8 cellular contexts compared by ENCODE assay signal in the genomic region with DNA sequence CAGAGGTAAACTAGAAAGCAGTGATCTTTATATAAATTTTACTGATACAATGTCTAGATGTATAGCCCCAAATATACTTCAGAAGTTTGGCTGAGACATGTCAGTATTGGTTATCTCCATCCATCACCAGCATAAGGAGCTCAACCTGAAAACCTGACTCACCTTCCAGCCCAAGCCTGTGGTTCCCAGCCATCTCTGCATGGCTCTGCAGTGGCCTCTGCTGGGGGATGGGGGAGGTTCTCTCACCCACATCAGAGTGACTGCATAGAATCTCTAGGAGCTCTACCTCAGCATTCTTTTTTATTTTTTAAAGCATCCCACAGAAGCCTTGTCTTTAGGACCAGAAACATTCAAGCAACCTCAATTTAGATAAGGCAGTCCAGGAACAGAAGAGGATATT. TPM values are rescaled to one million over a fixed set of nuclear protein-coding genes. Genes with fewer than 3 reads are reported as not detected.
A peak's percentile ranks its signal among the peaks of the same experiment; 100 is the strongest.
DNase-seq lines count a peak whose midpoint lies in the region; ATAC-seq and TF ChIP-seq lines count a peak whose summit lies in the region.

No MANE protein-coding gene starts in this region.

- ATAC-seq in GM19463 (IDR thresholded peaks at IDR 0.05; ENCODE audit: unreplicated experiment) (peak; percentile 92), HG03558 (IDR thresholded peaks at IDR 0.05; ENCODE audit: extremely low read depth, unreplicated experiment) (peak; percentile 64)

- no peaks in the 10 kb centered on the region for H3K36me3 ChIP-seq in liver (ENCODE audit: control insufficient read depth in 4 of 4, insufficient read depth in 3 of 4, low read depth in 1 of 4, low read length in 3 of 4)

- peak; percentile 64 for DNase-seq in DMS53 (lab: John Stamatoyannopoulos, UW)
- peak; percentile 41 for DNase-seq in T-helper 22 cell (ENCODE audit: low read depth)
- peak; percentile 89 for DNase-seq in astrocyte of the hippocampus (ENCODE audit: low read depth, low spot score)
- DNase-seq in stimulated activated CD8-positive, alpha-beta memory T cell treated with anti-CD3 and anti-CD28 coated beads, Interleukin-7, amount 100 ng/mL, for 4 hours (ENCODE audit: low read depth in 2 of 2): peak; percentile 71 to 72
- DNase-seq in NCI-H128 (lab: John Stamatoyannopoulos, UW; ENCODE audit: unreplicated experiment): no peak

- H3K9ac ChIP-seq in liver (ENCODE audit: low read depth in 1 of 2, low read length in 2 of 2): no peak overlapping the region

- peaks cover 0 to 16% (median 6%) of the 10 kb centered on the region in 4 donors for H3K4me1 ChIP-seq in liver (ENCODE audit: control insufficient read depth in 4 of 4, insufficient read depth in 4 of 4, low read length in 3 of 4)

- peak; percentile 59 to 67 for TF ChIP-seq RAD21 in liver (IDR thresholded peaks at IDR 0.05)

- no peaks in the 10 kb centered on the region for H3K9me3 ChIP-seq in liver (ENCODE audit: control insufficient read depth in 4 of 4, low read length in 3 of 4)

- H3K4me3 ChIP-seq in liver (ENCODE audit: low read depth in 1 of 3, low read length in 3 of 3): no peak overlapping the region

- peak; percentile 40 for TF ChIP-seq CTCF in liver (IDR thresholded peaks at IDR 0.05; ENCODE audit: low read depth, low read length, missing input control)

- no peak overlapping the region for H3K27ac ChIP-seq in liver (ENCODE audit: low read depth in 1 of 2, low read length in 2 of 2)

- H3K27me3 ChIP-seq in liver (ENCODE audit: control insufficient read depth in 4 of 4, insufficient read depth in 4 of 4, low read length in 3 of 4): no peaks in the 10 kb centered on the region

TF ChIP-seq in liver, 16 proteins besides CTCF, POLR2A, EP300 and RAD21:
- no peak for TF ChIP-seq FOXA2 (IDR thresholded peaks at IDR 0.05)
- TF ChIP-seq, protein P1, sequence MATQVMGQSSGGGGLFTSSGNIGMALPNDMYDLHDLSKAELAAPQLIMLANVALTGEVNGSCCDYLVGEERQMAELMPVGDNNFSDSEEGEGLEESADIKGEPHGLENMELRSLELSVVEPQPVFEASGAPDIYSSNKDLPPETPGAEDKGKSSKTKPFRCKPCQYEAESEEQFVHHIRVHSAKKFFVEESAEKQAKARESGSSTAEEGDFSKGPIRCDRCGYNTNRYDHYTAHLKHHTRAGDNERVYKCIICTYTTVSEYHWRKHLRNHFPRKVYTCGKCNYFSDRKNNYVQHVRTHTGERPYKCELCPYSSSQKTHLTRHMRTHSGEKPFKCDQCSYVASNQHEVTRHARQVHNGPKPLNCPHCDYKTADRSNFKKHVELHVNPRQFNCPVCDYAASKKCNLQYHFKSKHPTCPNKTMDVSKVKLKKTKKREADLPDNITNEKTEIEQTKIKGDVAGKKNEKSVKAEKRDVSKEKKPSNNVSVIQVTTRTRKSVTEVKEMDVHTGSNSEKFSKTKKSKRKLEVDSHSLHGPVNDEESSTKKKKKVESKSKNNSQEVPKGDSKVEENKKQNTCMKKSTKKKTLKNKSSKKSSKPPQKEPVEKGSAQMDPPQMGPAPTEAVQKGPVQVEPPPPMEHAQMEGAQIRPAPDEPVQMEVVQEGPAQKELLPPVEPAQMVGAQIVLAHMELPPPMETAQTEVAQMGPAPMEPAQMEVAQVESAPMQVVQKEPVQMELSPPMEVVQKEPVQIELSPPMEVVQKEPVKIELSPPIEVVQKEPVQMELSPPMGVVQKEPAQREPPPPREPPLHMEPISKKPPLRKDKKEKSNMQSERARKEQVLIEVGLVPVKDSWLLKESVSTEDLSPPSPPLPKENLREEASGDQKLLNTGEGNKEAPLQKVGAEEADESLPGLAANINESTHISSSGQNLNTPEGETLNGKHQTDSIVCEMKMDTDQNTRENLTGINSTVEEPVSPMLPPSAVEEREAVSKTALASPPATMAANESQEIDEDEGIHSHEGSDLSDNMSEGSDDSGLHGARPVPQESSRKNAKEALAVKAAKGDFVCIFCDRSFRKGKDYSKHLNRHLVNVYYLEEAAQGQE (IDR thresholded peaks at IDR 0.05): no peak
- no peak for TF ChIP-seq HNF4A (conservative IDR thresholded peaks at IDR 0.05)
- no peak for TF ChIP-seq NR2F2 (IDR thresholded peaks at IDR 0.05)

RNA-seq across cellular contexts. Expression of gene USP7, which starts 27.3 kb away (rescaled TPM):
- total RNA-seq in liver: 10 to 100 TPM; 56.3 to 85.6 TPM
- polyA plus RNA-seq in liver: 10 to 100 TPM; 13.7 to 19.1 TPM

RNA-seq across cellular contexts. Expression of gene LITAFD, which starts 54.3 kb away (rescaled TPM):
- not detected for total RNA-seq in liver
- polyA plus RNA-seq in liver: not detected
